Comparison of ENCODE assay signal across 27 cellular contexts in the genomic region with DNA sequence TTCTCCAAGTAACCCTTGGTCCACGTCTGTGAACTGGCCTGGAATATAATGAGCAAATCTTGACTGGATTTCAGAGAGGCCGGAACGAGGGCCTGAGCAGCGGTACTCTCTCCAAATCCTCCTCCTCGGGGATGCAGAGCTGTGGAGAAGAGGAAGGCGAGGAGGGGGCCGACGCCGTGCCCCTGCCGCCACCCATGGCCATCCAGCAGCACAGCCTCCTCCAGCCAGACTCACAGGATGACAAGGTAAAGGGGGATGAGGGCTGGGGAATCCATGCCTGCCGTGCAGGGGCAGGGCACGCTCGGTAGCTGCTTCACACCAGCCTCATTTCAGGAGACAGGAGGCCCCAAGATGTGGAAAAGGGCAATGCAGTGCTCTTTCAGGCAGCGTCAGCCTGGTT.
"Had no signal": no experiment of that assay in that cellular context is flagged by ENCODE, and none has a peak within 500 bp of the region (broad histone marks: within the 10 kb centered on the region; RNA-seq: fewer than 3 reads in every experiment).

No MANE protein-coding gene starts in this region.

- H3K27me3 Mint-ChIP-seq: activated CD4-positive, alpha-beta T cell treated with anti-CD3 and anti-CD28 coated beads, Interleukin-2, amount 10 ng/mL, durations not matched to agents 7 days and 5 days; activated CD8-positive, alpha-beta memory T cell treated with anti-CD3 and anti-CD28 coated beads, Interleukin-2, amount 10 ng/mL, durations not matched to agents 7 days and 5 days; activated CD8-positive, alpha-beta T cell treated with anti-CD3 and anti-CD28 coated beads for 36 hours; activated naive CD4-positive, alpha-beta T cell treated with anti-CD3 and anti-CD28 coated beads, Interleukin-2, amount 50 U/mL, for 24 hours; naive thymus-derived CD4-positive, alpha-beta T cell had no signal

- H3K4me1 ChIP-seq: neural progenitor cell, thyroid gland had no signal

- H3K4me3 ChIP-seq: body of pancreas, cardiac muscle cell, hepatocyte, lower lobe of right lung, neural progenitor cell, ovary, psoas muscle, right atrium auricular region, spleen, thyroid gland had no signal

- H3K9ac ChIP-seq: neural progenitor cell had no signal

- H3K4me3 Mint-ChIP-seq: activated CD4-positive, alpha-beta T cell treated with anti-CD3 and anti-CD28 coated beads, Interleukin-2, amount 10 ng/mL, durations not matched to agents 7 days and 5 days; activated CD8-positive, alpha-beta memory T cell treated with anti-CD3 and anti-CD28 coated beads, Interleukin-2, amount 10 ng/mL, durations not matched to agents 7 days and 5 days; activated CD8-positive, alpha-beta T cell treated with anti-CD3 and anti-CD28 coated beads for 36 hours; activated naive CD4-positive, alpha-beta T cell treated with anti-CD3 and anti-CD28 coated beads, Interleukin-2, amount 50 U/mL, for 24 hours; immature natural killer cell; naive thymus-derived CD4-positive, alpha-beta T cell; neural progenitor cell had no signal

- H3K27ac Mint-ChIP-seq: activated CD4-positive, alpha-beta T cell treated with anti-CD3 and anti-CD28 coated beads, Interleukin-2, amount 10 ng/mL, durations not matched to agents 7 days and 5 days; activated CD8-positive, alpha-beta memory T cell treated with anti-CD3 and anti-CD28 coated beads, Interleukin-2, amount 10 ng/mL, durations not matched to agents 7 days and 5 days; activated CD8-positive, alpha-beta T cell treated with anti-CD3 and anti-CD28 coated beads for 36 hours; activated naive CD4-positive, alpha-beta T cell treated with anti-CD3 and anti-CD28 coated beads, Interleukin-2, amount 50 U/mL, for 24 hours; immature natural killer cell; naive thymus-derived CD4-positive, alpha-beta T cell; neural progenitor cell had no signal

- ATAC-seq: activated CD8-positive, alpha-beta memory T cell treated with anti-CD3 and anti-CD28 coated beads, Interleukin-2, amount 10 ng/mL, durations not matched to agents 7 days and 5 days; activated CD8-positive, alpha-beta T cell treated with anti-CD3 and anti-CD28 coated beads for 36 hours; body of pancreas; esophagus mucosa; left lobe of liver; lower lobe of right lung; psoas muscle had no signal

- H2AFZ ChIP-seq: hepatocyte, neural progenitor cell had no signal

- H3K4me1 Mint-ChIP-seq: activated CD8-positive, alpha-beta memory T cell treated with anti-CD3 and anti-CD28 coated beads, Interleukin-2, amount 10 ng/mL, durations not matched to agents 7 days and 5 days; activated naive CD4-positive, alpha-beta T cell treated with anti-CD3 and anti-CD28 coated beads, Interleukin-2, amount 50 U/mL, for 24 hours; immature natural killer cell had no signal

- H3K4me2 ChIP-seq: hepatocyte, neural progenitor cell had no signal

- H3K27ac ChIP-seq: body of pancreas, cardiac muscle cell, lower lobe of right lung, neural progenitor cell, ovary, psoas muscle, right atrium auricular region, thyroid gland, WERI-Rb-1 had no signal

- DNase-seq: activated CD4-positive, alpha-beta T cell treated with anti-CD3 and anti-CD28 coated beads, Interleukin-2, amount 10 ng/mL, durations not matched to agents 7 days and 5 days; activated CD4-positive, CD25-positive, alpha-beta regulatory T cell treated with anti-CD3 and anti-CD28 coated beads, Interleukin-2, amount 50 U/mL, for 72 hours; activated CD8-positive, alpha-beta memory T cell treated with anti-CD3 and anti-CD28 coated beads, Interleukin-2, amount 10 ng/mL, durations not matched to agents 7 days and 5 days; activated CD8-positive, alpha-beta T cell treated with anti-CD3 and anti-CD28 coated beads for 36 hours; activated gamma-delta T cell treated with Interleukin-2 at 50 U/mL for 16 hours; anterior cingulate cortex; body of pancreas; effector CD4-positive, alpha-beta T cell; glutamatergic neuron; immature natural killer cell; lower lobe of right lung; naive thymus-derived CD4-positive, alpha-beta T cell; ovary; psoas muscle; spleen; stimulated activated CD4-positive, alpha-beta T cell treated with anti-CD3 and anti-CD28 coated beads, Interleukin-4, amount 100 ng/mL, for 1 hour; stimulated activated naive CD4-positive, alpha-beta T cell treated with Interleukin-2 at 50 U/mL for 16 hours; substantia nigra; thyroid gland; WERI-Rb-1 had no signal

- H3K36me3 Mint-ChIP-seq: activated CD8-positive, alpha-beta memory T cell treated with anti-CD3 and anti-CD28 coated beads, Interleukin-2, amount 10 ng/mL, durations not matched to agents 7 days and 5 days; activated naive CD4-positive, alpha-beta T cell treated with anti-CD3 and anti-CD28 coated beads, Interleukin-2, amount 50 U/mL, for 24 hours had no signal

- H3K27me3 ChIP-seq: body of pancreas, cardiac muscle cell, hepatocyte, neural progenitor cell, ovary, right atrium auricular region, spleen, thyroid gland had no signal

- H3K9me3 Mint-ChIP-seq: activated CD4-positive, alpha-beta T cell treated with anti-CD3 and anti-CD28 coated beads, Interleukin-2, amount 10 ng/mL, durations not matched to agents 7 days and 5 days; activated CD8-positive, alpha-beta T cell treated with anti-CD3 and anti-CD28 coated beads for 36 hours; activated naive CD4-positive, alpha-beta T cell treated with anti-CD3 and anti-CD28 coated beads, Interleukin-2, amount 50 U/mL, for 24 hours; naive thymus-derived CD4-positive, alpha-beta T cell; neural progenitor cell had no signal

- H3K36me3 ChIP-seq: neural progenitor cell, ovary had no signal

- H3K9me3 ChIP-seq: body of pancreas, lower lobe of right lung, ovary, psoas muscle, right atrium auricular region, spleen, thyroid gland had no signal
